15 cellular contexts compared by ENCODE assay signal in genomic region chr2:206981089-206981674, GRCh38. TPM values are rescaled to one million over a fixed set of nuclear protein-coding genes. Genes with fewer than 3 reads are reported as not detected.
A peak's percentile ranks its signal among the peaks of the same experiment; 100 is the strongest.
DNase-seq lines count a peak whose midpoint lies in the region; ATAC-seq, FAIRE-seq and TF ChIP-seq lines count a peak whose summit lies in the region.
"Had no signal": no experiment of that assay in that cellular context is flagged by ENCODE, and none has a peak within 500 bp of the region (broad histone marks: within the 10 kb centered on the region; RNA-seq: fewer than 3 reads in every experiment).

No MANE protein-coding gene starts in this region.

- no peaks in the 10 kb centered on the region for H3K36me3 Mint-ChIP-seq in naive thymus-derived CD4-positive, alpha-beta T cell
- H3K36me3 Mint-ChIP-seq: CD14-positive monocyte had no signal

- POLR2A ChIA-PET in HepG2 (lab: Yijun Ruan, JAX), result no interaction called here
- POLR2A ChIA-PET in naive thymus-derived CD4-positive, alpha-beta T cell (lab: Charles Lee), result interaction anchor here (1.1 to 1.2 kb wide), 2 partner anchors 10 to 185 kb away, joined by 4 to 6 read pairs; partner anchors contain the start of gene KLF7

- no peaks in the 10 kb centered on the region for H3K4me1 ChIP-seq in HepG2 (ENCODE audit: insufficient read depth, low read length)
- peaks cover 0 to 5% (median 0%) of the 10 kb centered on the region in 4 donors for H3K4me1 ChIP-seq in right lobe of liver
- H3K4me1 ChIP-seq in left ventricle myocardium inferior, result peaks cover 28% of the 10 kb centered on the region
- peaks cover 0 to 7% of the 10 kb centered on the region in 2 donors for H3K4me1 ChIP-seq in naive thymus-derived CD4-positive, alpha-beta T cell (ENCODE audit: control insufficient read depth in 2 of 2, insufficient read depth in 2 of 2, low read length in 2 of 2)
- H3K4me1 ChIP-seq in sigmoid colon, result peaks cover 0 to 32% (median 18%) of the 10 kb centered on the region in 4 donors

- H3K9me3 ChIP-seq in HepG2 (ENCODE audit: low read length) (no peaks in the 10 kb centered on the region), right lobe of liver (no peaks in the 10 kb centered on the region), WERI-Rb-1 (ENCODE audit: severe bottlenecking) (no peaks in the 10 kb centered on the region), left ventricle myocardium inferior (replicated peaks) (no peaks in the 10 kb centered on the region), sigmoid colon (no peaks in the 10 kb centered on the region)
- H3K9me3 ChIP-seq in naive thymus-derived CD4-positive, alpha-beta T cell (ENCODE audit: control insufficient read depth in 2 of 3, low read length in 3 of 3), result no peaks in the 10 kb centered on the region

- ATAC-seq in HepG2 (no peak), right lobe of liver (no peak)
- no peak for ATAC-seq in naive thymus-derived CD4-positive, alpha-beta T cell

- H3K27ac ChIP-seq in HepG2 (ENCODE audit: extremely low read length, insufficient read depth, low read length) (no peak overlapping the region), right lobe of liver (no peak overlapping the region), WERI-Rb-1 (no peak overlapping the region), left ventricle myocardium inferior (replicated peaks) (peak overlapping the region; percentile 33), sigmoid colon (peak overlapping the region in 1 of 4 donors; percentile 32)
- no peak overlapping the region for H3K27ac ChIP-seq in naive thymus-derived CD4-positive, alpha-beta T cell (ENCODE audit: low read depth, low read length)
- H3K27ac ChIP-seq: SK-N-MC had no signal

- no peak overlapping the region for H2AFZ ChIP-seq in HepG2 (ENCODE audit: low read length)

- no peaks in the 10 kb centered on the region for H3K79me2 ChIP-seq in HepG2 (ENCODE audit: insufficient read depth, low read length)

- no peak for DNase-seq in HepG2 (ENCODE audit: low spot score)
- no peak for DNase-seq in right lobe of liver
- DNase-seq in WERI-Rb-1, result peak; percentile 20
- DNase-seq in left ventricle myocardium inferior, result no peak
- no peak for DNase-seq in SK-N-DZ (ENCODE audit: low spot score)
- no peak for DNase-seq in naive thymus-derived CD4-positive, alpha-beta T cell
- no peak for DNase-seq in NCI-H1092 (lab: John Stamatoyannopoulos, UW)
- DNase-seq in sigmoid colon, result no peak
- DNase-seq: NCI-H1048 had no signal

- no peak overlapping the region for H3K9ac ChIP-seq in HepG2 (ENCODE audit: insufficient read depth, low read depth, low read length)

- H3K27me3 ChIP-seq in HepG2 (ENCODE audit: control insufficient read depth in 1 of 2, insufficient read depth in 2 of 2, low read length in 2 of 2) (peaks cover 0 to 6% of the 10 kb centered on the region in 2 experiments; a peak in 1 of 5 replicates), right lobe of liver (no peaks in the 10 kb centered on the region), WERI-Rb-1 (ENCODE audit: insufficient read depth, low read depth, severe bottlenecking) (no peaks in the 10 kb centered on the region), left ventricle myocardium inferior (ENCODE audit: low read depth) (no peaks in the 10 kb centered on the region), sigmoid colon (no peaks in the 10 kb centered on the region)
- no peaks in the 10 kb centered on the region for H3K27me3 ChIP-seq in naive thymus-derived CD4-positive, alpha-beta T cell (ENCODE audit: control insufficient read depth in 2 of 2, insufficient read depth in 2 of 2, low read length in 2 of 2)

- no peak overlapping the region for H3K4me3 ChIP-seq in HepG2 (replicated peaks in 1 of 3; ENCODE audit: insufficient read depth in 1 of 3, low read depth in 2 of 3, low read length in 3 of 3)
- no peak overlapping the region for H3K4me3 ChIP-seq in right lobe of liver
- no peak overlapping the region for H3K4me3 ChIP-seq in WERI-Rb-1 (ENCODE audit: low read depth, low read length)
- H3K4me3 ChIP-seq in left ventricle myocardium inferior, result no peak overlapping the region
- no peak overlapping the region for H3K4me3 ChIP-seq in naive thymus-derived CD4-positive, alpha-beta T cell (ENCODE audit: low read length)
- no peak overlapping the region for H3K4me3 ChIP-seq in sigmoid colon
- H3K4me3 ChIP-seq: SK-N-MC had no signal

- H3K4me1 Mint-ChIP-seq in naive thymus-derived CD4-positive, alpha-beta T cell, result peaks cover 0 to 25% (median 11%) of the 10 kb centered on the region in 7 donors

- TF ChIP-seq RAD21 in HepG2 (CRISPR knock-in tag; IDR thresholded peaks at IDR 0.05), result no peak

- no peaks in the 10 kb centered on the region for H3K9me3 Mint-ChIP-seq in naive thymus-derived CD4-positive, alpha-beta T cell

- peaks cover 0 to 6% (median 0%) of the 10 kb centered on the region in 5 donors for H3K27me3 Mint-ChIP-seq in naive thymus-derived CD4-positive, alpha-beta T cell

- BruUV-seq in HepG2 (replicated peaks; lab: Mats Ljungman, UMichigan), result no TSS peak

- TF ChIP-seq POLR2A in HepG2 (IDR thresholded peaks at IDR 0.05; ENCODE audit: insufficient read depth in 1 of 2, low read depth in 2 of 2, low read length in 2 of 2) (no peak), right lobe of liver (IDR thresholded peaks at IDR 0.05) (no peak), sigmoid colon (IDR thresholded peaks at IDR 0.05) (no peak)

- no peak overlapping the region for H3K4me2 ChIP-seq in HepG2 (ENCODE audit: low read depth, low read length)

- CTCF ChIA-PET in HepG2 (lab: Yijun Ruan, JAX; ENCODE audit: low intra/inter-chr PET ratio, low total read pairs), result interaction anchor here (0.6 to 1.3 kb wide), 2 partner anchors 450 to 494 kb away, joined by 3 to 8 read pairs; no protein-coding TSS in a partner anchor
- CTCF ChIA-PET in naive thymus-derived CD4-positive, alpha-beta T cell (lab: Charles Lee), result interaction anchor here (0.6 to 2.9 kb wide), 2 partner anchors 58 to 492 kb away, joined by 3 to 18 read pairs; no protein-coding TSS in a partner anchor

- H3K36me3 ChIP-seq in HepG2 (replicated peaks in 1 of 2; ENCODE audit: control insufficient read depth in 1 of 2, insufficient read depth in 2 of 2, low read length in 2 of 2) (no peaks in the 10 kb centered on the region), right lobe of liver (no peaks in the 10 kb centered on the region), WERI-Rb-1 (no peaks in the 10 kb centered on the region), left ventricle myocardium inferior (no peaks in the 10 kb centered on the region), sigmoid colon (no peaks in the 10 kb centered on the region)
- no peaks in the 10 kb centered on the region for H3K36me3 ChIP-seq in naive thymus-derived CD4-positive, alpha-beta T cell (ENCODE audit: control insufficient read depth in 2 of 3, insufficient read depth in 3 of 3, low read length in 3 of 3)

- TF ChIP-seq CTCF in HepG2 (CRISPR knock-in tag; IDR thresholded peaks at IDR 0.05) (no peak), right lobe of liver (IDR thresholded peaks at IDR 0.05) (no peak), WERI-Rb-1 (IDR thresholded peaks at IDR 0.05; ENCODE audit: low read depth, low read length) (no peak), left ventricle myocardium inferior (IDR thresholded peaks at IDR 0.05; ENCODE audit: borderline replicate concordance) (no peak), sigmoid colon (IDR thresholded peaks at IDR 0.05) (no peak)

- FAIRE-seq in HepG2 (lab: Jason Lieb, UNC), result no peak
- FAIRE-seq: GM12892 had no signal

- in situ Hi-C loops in HepG2 (cut with HindIII; ENCODE audit: extremely low pct_ligation_motif_present, low pct_unique_long_range_greater_than_20kb), result loop anchor here (5.0 to 10.0 kb wide), 2 partner anchors 286 to 491 kb away; no protein-coding TSS in a partner anchor

- no peak overlapping the region for H3K27ac Mint-ChIP-seq in naive thymus-derived CD4-positive, alpha-beta T cell
- H3K27ac Mint-ChIP-seq: CD14-positive monocyte had no signal

- TF ChIP-seq EP300 in HepG2 (IDR thresholded peaks at IDR 0.05; ENCODE audit: low read depth in 2 of 2, low read length in 2 of 2) (no peak), HepG2 (CRISPR knock-in tag; IDR thresholded peaks at IDR 0.05; ENCODE audit: borderline replicate concordance) (no peak), sigmoid colon (IDR thresholded peaks at IDR 0.05) (no peak)

- intact Hi-C loops in HepG2 (cut with micrococcal nuclease; ENCODE audit: unreplicated experiment) (loop anchor here (1.0 to 10.0 kb wide), 2 partner anchors 184 to 494 kb away; partner anchors contain the start of gene KLF7), right lobe of liver (cut with DNase I) (loop anchor here (5.0 to 10.0 kb wide), 3 partner anchors 176 to 491 kb away; no protein-coding TSS in a partner anchor), left ventricle myocardium inferior (cut with micrococcal nuclease) (loop anchor here (2.0 to 10.0 kb wide), 3 partner anchors 176 to 494 kb away; partner anchors contain the start of gene KLF7), sigmoid colon (cut with DNase I) (loop anchor here (1.0 to 10.0 kb wide), 5 partner anchors 179 to 494 kb away; partner anchors contain the start of gene KLF7)
- intact Hi-C loops in naive thymus-derived CD4-positive, alpha-beta T cell (cut with micrococcal nuclease), result loop anchor here (1.0 to 5.0 kb wide), 7 partner anchors 66 to 1091 kb away; partner anchors contain the start of gene KLF7 (in 1 of the 2)

- H3K4me3 Mint-ChIP-seq in naive thymus-derived CD4-positive, alpha-beta T cell, result no peak overlapping the region
- H3K4me3 Mint-ChIP-seq: CD14-positive monocyte had no signal

- 26% methylated on average over 12 of the region's 12 CpGs for WGBS in HepG2 (ENCODE audit: low lambda C conversion rate)
- WGBS in right lobe of liver (ENCODE audit: insufficient coverage, low coverage, low lambda C conversion rate, missing lambda C conversion rate), result 67% methylated on average over 8 of the region's 12 CpGs
- WGBS in sigmoid colon, 2 donors, result 75 to 82% methylated on average over 12 of the region's 12 CpGs

- no peaks in the 10 kb centered on the region for H4K20me1 ChIP-seq in HepG2 (ENCODE audit: insufficient read depth, low read length)

RNA-seq across cellular contexts. Expression of gene CPO, which starts 41.9 kb away (rescaled TPM):
- total RNA-seq in HepG2 (2016; rRNA removed; fragmentation: Illumina TruSeq; extraction: Trizol), result not detected in 2 replicates
- total RNA-seq in HepG2 (2016; cell fraction: cytosol; rRNA removed; fragmentation: Illumina TruSeq; extraction: Trizol; ENCODE audit: low read depth), result not detected in 2 replicates
- total RNA-seq in HepG2 (2016; cell fraction: insoluble cytoplasmic fraction; rRNA removed; fragmentation: Illumina TruSeq; extraction: Trizol), result not detected in 2 replicates
- total RNA-seq in HepG2 (2016; cell fraction: membrane; rRNA removed; fragmentation: Illumina TruSeq; extraction: Trizol), result not detected in 2 replicates
- not detected in 2 replicates for total RNA-seq in HepG2 (2016; cell fraction: nucleus; rRNA removed; fragmentation: Illumina TruSeq; extraction: Trizol)
- 0.07 TPM in 1 of 2 replicates, not detected in the other for polyA plus RNA-seq in HepG2 (2011; rRNA removed)
- polyA plus RNA-seq in HepG2 (2011; cell fraction: cytosol; rRNA removed), result not detected in 2 replicates
- 0.17 TPM in 1 of 2 replicates, not detected in the other for polyA plus RNA-seq in HepG2 (2011; cell fraction: nucleus; rRNA removed)
- polyA plus RNA-seq in HepG2 (2012), result not detected in 2 replicates
- not detected in 2 replicates for polyA plus RNA-seq in HepG2 (2016; cell fraction: cytosol; fragmentation: Illumina TruSeq; extraction: Trizol; ENCODE audit: low read depth)
- not detected in 2 replicates for polyA plus RNA-seq in HepG2 (2016; cell fraction: insoluble cytoplasmic fraction; fragmentation: Illumina TruSeq; extraction: Trizol; ENCODE audit: low read depth)
- polyA plus RNA-seq in HepG2 (2016; cell fraction: membrane; fragmentation: Illumina TruSeq; extraction: Trizol; ENCODE audit: low read depth), result not detected in 2 replicates
- not detected in 2 replicates for polyA plus RNA-seq in HepG2 (2016; cell fraction: nucleus; fragmentation: Illumina TruSeq; extraction: Trizol; ENCODE audit: insufficient read depth, low read depth)
- polyA minus RNA-seq in HepG2 (2011; rRNA and poly(A)+ RNA removed; ENCODE audit: low replicate concordance), result not detected in 2 replicates
- not detected in 2 replicates for polyA minus RNA-seq in HepG2 (2011; cell fraction: cytosol; rRNA and poly(A)+ RNA removed)
- polyA minus RNA-seq in HepG2 (2011; cell fraction: nucleus; rRNA and poly(A)+ RNA removed), result not detected in 2 replicates
- under 1 TPM in 4 of 6 experiments, not detected in 2; 0.22 to 0.46 (median 0.34) TPM for total RNA-seq in right lobe of liver
- 0.25 TPM for total RNA-seq in left ventricle myocardium inferior
- 0.20 TPM in 1 of 2 replicates, not detected in the other for polyA plus RNA-seq in SK-N-DZ (2014; cell fraction: cytosol; rRNA removed)
- polyA plus RNA-seq in SK-N-DZ (2014; cell fraction: nucleus; rRNA removed), result not detected in 2 replicates
- total RNA-seq in naive thymus-derived CD4-positive, alpha-beta T cell, result under 1 TPM in 3 of 5 experiments, not detected in 2; 0.30 to 0.51 (median 0.32) TPM
- polyA plus RNA-seq in naive thymus-derived CD4-positive, alpha-beta T cell, result not detected
- total RNA-seq in sigmoid colon, result 1 to 10 TPM in 2 of 4 donors, under 1 TPM in 2; 0.33 to 1.1 (median 1.0) TPM
- polyA plus RNA-seq in sigmoid colon, result under 1 TPM in 1 of 3 donors, not detected in 2; 0.12 TPM
- total RNA-seq: A673, Daoy, MCF 10A had no signal
- polyA plus RNA-seq: CD14-positive monocyte had no signal
